8 cellular contexts compared by ENCODE assay signal in the genomic region with DNA sequence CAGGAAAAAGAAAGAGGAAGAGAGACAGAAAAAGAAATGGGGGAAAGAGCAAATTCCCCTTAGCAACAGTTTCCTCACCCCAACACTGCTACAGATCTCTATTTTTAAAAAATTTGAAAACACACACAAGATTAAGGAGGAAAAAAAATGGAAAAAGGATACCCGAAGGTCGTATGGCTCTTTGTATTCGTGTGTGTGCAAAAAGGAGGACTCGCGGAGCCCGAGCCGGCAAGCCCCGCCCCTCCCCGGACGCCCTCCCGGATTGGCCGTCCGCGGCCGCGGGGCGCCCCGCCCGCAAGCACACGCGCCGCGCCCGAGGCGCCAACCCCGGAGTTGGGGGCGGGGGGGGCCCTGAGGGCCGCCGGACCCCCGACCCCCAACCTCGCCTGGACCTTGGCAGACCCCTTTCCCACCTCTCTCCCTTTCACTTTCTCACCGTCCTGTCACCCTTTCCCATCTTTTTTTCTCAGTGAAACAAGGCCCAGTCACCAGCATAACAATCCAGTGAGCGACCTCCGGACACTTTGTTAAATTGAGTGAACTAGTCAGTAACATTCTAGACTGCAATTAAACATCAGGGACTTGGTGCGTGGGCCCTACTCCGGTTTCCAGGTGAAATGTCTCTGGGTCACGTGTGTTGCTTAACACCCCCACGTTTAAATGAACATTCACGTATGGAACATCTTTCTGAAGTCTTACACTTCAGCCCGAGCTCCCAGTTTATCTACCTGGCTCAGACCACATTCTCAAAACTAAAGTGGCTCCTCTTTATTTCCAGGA. TPM values are rescaled to one million over a fixed set of nuclear protein-coding genes. Genes with fewer than 3 reads are reported as not detected.
DNase-seq lines count a peak whose midpoint lies in the region; ATAC-seq and TF ChIP-seq lines count a peak whose summit lies in the region.

A gene with protein sequence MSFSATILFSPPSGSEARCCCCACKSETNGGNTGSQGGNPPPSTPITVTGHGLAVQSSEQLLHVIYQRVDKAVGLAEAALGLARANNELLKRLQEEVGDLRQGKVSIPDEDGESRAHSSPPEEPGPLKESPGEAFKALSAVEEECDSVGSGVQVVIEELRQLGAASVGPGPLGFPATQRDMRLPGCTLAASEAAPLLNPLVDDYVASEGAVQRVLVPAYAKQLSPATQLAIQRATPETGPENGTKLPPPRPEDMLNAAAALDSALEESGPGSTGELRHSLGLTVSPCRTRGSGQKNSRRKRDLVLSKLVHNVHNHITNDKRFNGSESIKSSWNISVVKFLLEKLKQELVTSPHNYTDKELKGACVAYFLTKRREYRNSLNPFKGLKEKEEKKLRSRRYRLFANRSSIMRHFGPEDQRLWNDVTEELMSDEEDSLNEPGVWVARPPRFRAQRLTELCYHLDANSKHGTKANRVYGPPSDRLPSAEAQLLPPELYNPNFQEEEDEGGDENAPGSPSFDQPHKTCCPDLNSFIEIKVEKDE (minus strand): TSS at position 205 of the 780 bp plus-strand sequence. CDS start 11,120 bp downstream, outside the sequence.

- H3K9me3 Mint-ChIP-seq in central memory CD8-positive, alpha-beta T cell = no peaks in the 10 kb centered on the region

- peak; percentile 44 for DNase-seq in DMS 273 treated with DMSO at 0.1 percent for 48 hours (lab: John Stamatoyannopoulos, UW)
- peak; percentile 89 for DNase-seq in NCI-H345 (lab: John Stamatoyannopoulos, UW)
- DNase-seq in central memory CD8-positive, alpha-beta T cell (ENCODE audit: low spot score in 2 of 2) = peak; percentile 46 to 53
- no peak for DNase-seq in kidney epithelial cell (ENCODE audit: low read depth)
- DNase-seq in stimulated activated CD4-positive, alpha-beta T cell treated with anti-CD3 and anti-CD28 coated beads, Interleukin-15, amount 100 ng/mL, for 24 hours = peak; percentile 92

- peaks cover 16% of the 10 kb centered on the region for H3K36me3 Mint-ChIP-seq in central memory CD8-positive, alpha-beta T cell (ENCODE audit: insufficient read depth)

- peak; percentile 41 for ATAC-seq in HG02759 (IDR thresholded peaks at IDR 0.05; ENCODE audit: unreplicated experiment)
- ATAC-seq in activated CD4-positive, CD25-positive, alpha-beta regulatory T cell treated with anti-CD3 and anti-CD28 coated beads, Interleukin-2, amount 50 U/mL, for 24 hours = peak; percentile 14 to 19
- peak; percentile 13 for ATAC-seq in central memory CD8-positive, alpha-beta T cell (replicated peaks; ENCODE audit: extremely low read depth, poor library complexity, severe bottlenecking)
- no peak for ATAC-seq in GM19023 (IDR thresholded peaks at IDR 0.05; ENCODE audit: unreplicated experiment)

- H3K4me3 ChIP-seq in kidney epithelial cell (ENCODE audit: low read depth, low read length) = peak within 1 kb of the TSS; percentile 50

- H3K27me3 ChIP-seq in kidney epithelial cell (ENCODE audit: control insufficient read depth, insufficient read depth, low read length) = no peaks in the 10 kb centered on the region

- no peaks in the 10 kb centered on the region for H3K27me3 Mint-ChIP-seq in central memory CD8-positive, alpha-beta T cell

- H3K4me3 Mint-ChIP-seq in central memory CD8-positive, alpha-beta T cell = peak within 1 kb of the TSS; percentile 97

- H3K4me1 Mint-ChIP-seq in central memory CD8-positive, alpha-beta T cell = peaks cover 29% of the 10 kb centered on the region

- H3K36me3 ChIP-seq in kidney epithelial cell (ENCODE audit: control insufficient read depth, insufficient read depth, low read length) = no peaks in the 10 kb centered on the region

- no peak for TF ChIP-seq CTCF in kidney epithelial cell (IDR thresholded peaks at IDR 0.05; ENCODE audit: insufficient read depth, low read length, poor library complexity, severe bottlenecking)

- peak within 1 kb of the TSS; percentile 83 for H3K27ac Mint-ChIP-seq in central memory CD8-positive, alpha-beta T cell (ENCODE audit: low read depth)

RNA-seq across cellular contexts. Expression of the gene that starts here (rescaled TPM):
- total RNA-seq in kidney epithelial cell = 8.4 and 9.7 TPM in 2 replicates
